8 cellular contexts compared by ENCODE assay signal in genomic region chr17:7241047-7241733, GRCh38. TPM values are rescaled to one million over a fixed set of nuclear protein-coding genes. Genes with fewer than 3 reads are reported as not detected.
DNase-seq lines count a peak whose midpoint lies in the region; ATAC-seq, FAIRE-seq and TF ChIP-seq lines count a peak whose summit lies in the region.

No MANE protein-coding gene starts in this region.

- no peaks in the 10 kb centered on the region for H3K9me3 ChIP-seq in SK-N-MC (ENCODE audit: low read depth, low read length)

- DNase-seq in GM18507 (ENCODE audit: extremely low spot score, insufficient read length, low read depth) (no peak), SK-N-MC (ENCODE audit: low read depth, low spot score) (no peak), fibroblast of villous mesenchyme (ENCODE audit: low read depth) (no peak), skeletal muscle cell (ENCODE audit: low read depth) (no peak), GM10266 (ENCODE audit: extremely low spot score) (no peak)
- DNase-seq in stimulated activated CD4-positive, alpha-beta T cell treated with anti-CD3 and anti-CD28 coated beads, Interleukin-15, amount 100 ng/mL, for 24 hours = no peak

- peak overlapping the region; percentile 96 for H3K9ac ChIP-seq in SK-N-MC (ENCODE audit: insufficient read length)

- peak; percentile 5 for FAIRE-seq in GM18507 (lab: Jason Lieb, UNC)

- H3K36me3 ChIP-seq in SK-N-MC (ENCODE audit: insufficient read depth, low read length) = peaks cover 44% of the 10 kb centered on the region

- ATAC-seq in HG03039 (IDR thresholded peaks at IDR 0.05; ENCODE audit: unreplicated experiment) (no peak), GM21619 (IDR thresholded peaks at IDR 0.05; ENCODE audit: unreplicated experiment) (no peak)

- H3K27ac ChIP-seq in SK-N-MC = peak overlapping the region; percentile 44; the same call in 1 of the 2 replicates

- TF ChIP-seq CTCF in fibroblast of villous mesenchyme (IDR thresholded peaks at IDR 0.05; ENCODE audit: insufficient read depth, low read depth, low read length) (no peak), GM10266 (IDR thresholded peaks at IDR 0.05; ENCODE audit: control insufficient read depth, insufficient read depth, low read depth, missing control alignments) (no peak)

- peak overlapping the region; percentile 83 for H3K4me3 ChIP-seq in SK-N-MC
- H3K4me3 ChIP-seq in fibroblast of villous mesenchyme (ENCODE audit: low read depth, low read length) = peak overlapping the region; percentile 98
- peak overlapping the region; percentile 91 for H3K4me3 ChIP-seq in skeletal muscle cell (ENCODE audit: low read depth, low read length)

RNA-seq across cellular contexts. Expression of gene GABARAP, which starts 1.1 kb away (rescaled TPM):
- 225 and 265 TPM in 2 replicates for total RNA-seq in fibroblast of villous mesenchyme

RNA-seq across cellular contexts. Expression of gene PHF23, which starts 1.9 kb away (rescaled TPM):
- total RNA-seq in fibroblast of villous mesenchyme = 51.8 and 54.1 TPM in 2 replicates

RNA-seq across cellular contexts. Expression of gene DVL2, which starts 6.9 kb away (rescaled TPM):
- total RNA-seq in fibroblast of villous mesenchyme = 102 and 105 TPM in 2 replicates

RNA-seq across cellular contexts. Expression of gene CTDNEP1, which starts 10.3 kb away (rescaled TPM):
- 24.5 and 34.1 TPM in 2 replicates for total RNA-seq in fibroblast of villous mesenchyme

RNA-seq across cellular contexts. Expression of gene ELP5, which starts 10.8 kb away (rescaled TPM):
- 29.6 and 36.3 TPM in 2 replicates for total RNA-seq in fibroblast of villous mesenchyme
